In genomic region chr5:174166231-174167079, GRCh38 we compare ENCODE assay signal across 26 cellular contexts.
DNase-seq lines count a peak whose midpoint lies in the region; ATAC-seq, FAIRE-seq and TF ChIP-seq lines count a peak whose summit lies in the region.
"Had no signal": no experiment of that assay in that cellular context is flagged by ENCODE, and none has a peak within 500 bp of the region (broad histone marks: within the 10 kb centered on the region; RNA-seq: fewer than 3 reads in every experiment).

No MANE protein-coding gene starts in this region.

- no peak overlapping the region for H3K4me3 Mint-ChIP-seq in endodermal cell
- H3K4me3 Mint-ChIP-seq: activated CD4-positive, alpha-beta memory T cell treated with anti-CD3 and anti-CD28 coated beads, Interleukin-2, amount 10 ng/mL, durations not matched to agents 7 days and 5 days; activated naive CD4-positive, alpha-beta T cell treated with anti-CD3 and anti-CD28 coated beads, Interleukin-2, amount 10 ng/mL, durations not matched to agents 7 days and 5 days had no signal

- H3K27ac Mint-ChIP-seq in endodermal cell, result peak overlapping the region; percentile 71
- H3K27ac Mint-ChIP-seq: activated CD4-positive, alpha-beta memory T cell treated with anti-CD3 and anti-CD28 coated beads, Interleukin-2, amount 10 ng/mL, durations not matched to agents 7 days and 5 days; activated naive CD4-positive, alpha-beta T cell treated with anti-CD3 and anti-CD28 coated beads, Interleukin-2, amount 10 ng/mL, durations not matched to agents 7 days and 5 days; progenitor cell of endocrine pancreas had no signal

- no peaks in the 10 kb centered on the region for H3K36me3 ChIP-seq in heart left ventricle
- no peaks in the 10 kb centered on the region for H3K36me3 ChIP-seq in HEK293 (ENCODE audit: control insufficient read depth in 2 of 2, insufficient read depth in 1 of 2, low read length in 2 of 2)
- H3K36me3 ChIP-seq in endodermal cell (ENCODE audit: control insufficient read depth, insufficient read depth, low read length), result no peaks in the 10 kb centered on the region
- H3K36me3 ChIP-seq in upper lobe of right lung, result no peaks in the 10 kb centered on the region
- H3K36me3 ChIP-seq: adrenal gland, stomach, thyroid gland, vagina had no signal

- no peak overlapping the region for H3K4me3 ChIP-seq in heart left ventricle
- H3K4me3 ChIP-seq in HEK293 (ENCODE audit: low read depth, low read length), result no peak overlapping the region
- no peak overlapping the region for H3K4me3 ChIP-seq in endodermal cell (ENCODE audit: low read length)
- H3K4me3 ChIP-seq in upper lobe of right lung, result no peak overlapping the region
- H3K4me3 ChIP-seq: adrenal gland, PC-9, stomach, thyroid gland, vagina had no signal

- H3K27me3 ChIP-seq in heart left ventricle (no peaks in the 10 kb centered on the region), endodermal cell (ENCODE audit: control insufficient read depth, insufficient read depth, low read length, poor library complexity, severe bottlenecking) (peaks cover 4% of the 10 kb centered on the region), upper lobe of right lung (no peaks in the 10 kb centered on the region)
- H3K27me3 ChIP-seq: adrenal gland, thyroid gland, vagina had no signal

- POLR2A ChIA-PET in HEK293 (lab: Yijun Ruan, JAX), result no interaction called here

- no peaks in the 10 kb centered on the region for H3K36me3 Mint-ChIP-seq in endodermal cell (ENCODE audit: low read depth)
- H3K36me3 Mint-ChIP-seq: activated naive CD4-positive, alpha-beta T cell treated with anti-CD3 and anti-CD28 coated beads, Interleukin-2, amount 10 ng/mL, durations not matched to agents 7 days and 5 days had no signal

- CTCF ChIA-PET in HEK293 (lab: Yijun Ruan, JAX), result no interaction called here

- peaks cover 21% of the 10 kb centered on the region for H3K4me1 Mint-ChIP-seq in endodermal cell
- H3K4me1 Mint-ChIP-seq: activated CD4-positive, alpha-beta memory T cell treated with anti-CD3 and anti-CD28 coated beads, Interleukin-2, amount 10 ng/mL, durations not matched to agents 7 days and 5 days; activated naive CD4-positive, alpha-beta T cell treated with anti-CD3 and anti-CD28 coated beads, Interleukin-2, amount 10 ng/mL, durations not matched to agents 7 days and 5 days had no signal

- WGBS in heart left ventricle, 4 donors, result 57 to 66% (median 62%) methylated on average over 10 of the region's 10 CpGs
- 68 to 73% methylated on average over 6 to 10 of the region's 10 CpGs for WGBS in endodermal cell (ENCODE audit: insufficient coverage in 1 of 2, insufficient read length in 1 of 2), 2 experiments

- intact Hi-C loops in left ventricle myocardium superior (cut with micrococcal nuclease) (no loop called here), heart left ventricle (cut with DNase I) (no loop called here), upper lobe of right lung (cut with DNase I) (no loop called here)

- DNase-seq in left ventricle myocardium superior, result peak; percentile 35
- no peak for DNase-seq in heart left ventricle
- DNase-seq in endodermal cell, result peak; percentile 76
- DNase-seq in AG20443 (ENCODE audit: low spot score), result no peak
- no peak for DNase-seq in frontal cortex (ENCODE audit: low spot score in 2 of 2)
- DNase-seq in upper lobe of right lung, result no peak
- DNase-seq: activated CD4-positive, alpha-beta memory T cell treated with anti-CD3 and anti-CD28 coated beads, Interleukin-2, amount 10 ng/mL, durations not matched to agents 7 days and 5 days; activated CD8-positive, alpha-beta memory T cell treated with anti-CD3 and anti-CD28 coated beads, Interleukin-2, amount 50 U/mL, for 4 hours; activated naive CD4-positive, alpha-beta T cell treated with anti-CD3 and anti-CD28 coated beads, Interleukin-2, amount 10 ng/mL, durations not matched to agents 7 days and 5 days; DMS53; effector CD8-positive, alpha-beta T cell; GDM1; NCI-H187; NCI-H2171 treated with DMSO at 0.1 percent for 48 hours; NCI-H524; PC-9; SHP77; stimulated activated CD4-positive, alpha-beta T cell treated with anti-CD3 and anti-CD28 coated beads, Interleukin-4, amount 100 ng/mL, for 1 hour; stomach; thyroid gland had no signal

- no peak for TF ChIP-seq CTCF in heart left ventricle (IDR thresholded peaks at IDR 0.05)
- TF ChIP-seq CTCF in HEK293 (tag by site-specific recombination; IDR thresholded peaks at IDR 0.05), result no peak
- no peak for TF ChIP-seq CTCF in endodermal cell (conservative IDR thresholded peaks at IDR 0.05)
- no peak for TF ChIP-seq CTCF in upper lobe of right lung (IDR thresholded peaks at IDR 0.05)

- TF ChIP-seq POLR2A in heart left ventricle (IDR thresholded peaks at IDR 0.05), result no peak

- peaks cover 14% of the 10 kb centered on the region for H3K27me3 Mint-ChIP-seq in endodermal cell (ENCODE audit: insufficient read depth)
- H3K27me3 Mint-ChIP-seq: activated CD4-positive, alpha-beta memory T cell treated with anti-CD3 and anti-CD28 coated beads, Interleukin-2, amount 10 ng/mL, durations not matched to agents 7 days and 5 days; activated naive CD4-positive, alpha-beta T cell treated with anti-CD3 and anti-CD28 coated beads, Interleukin-2, amount 10 ng/mL, durations not matched to agents 7 days and 5 days had no signal

- H3K9me3 ChIP-seq in heart left ventricle, result peaks cover 0 to 18% (median 6%) of the 10 kb centered on the region in 12 donors
- H3K9me3 ChIP-seq in HEK293 (ENCODE audit: control insufficient read depth, insufficient read depth, low read depth, low read length), result no peaks in the 10 kb centered on the region
- peaks cover 4% of the 10 kb centered on the region for H3K9me3 ChIP-seq in endodermal cell (ENCODE audit: control insufficient read depth, low read length)
- no peaks in the 10 kb centered on the region for H3K9me3 ChIP-seq in upper lobe of right lung
- H3K9me3 ChIP-seq: thyroid gland, vagina had no signal

- ATAC-seq in left ventricle myocardium superior, result no peak
- ATAC-seq in heart left ventricle, result no peak
- no peak for ATAC-seq in upper lobe of right lung

- no peaks in the 10 kb centered on the region for H3K9me3 Mint-ChIP-seq in endodermal cell
- H3K9me3 Mint-ChIP-seq: activated CD4-positive, alpha-beta memory T cell treated with anti-CD3 and anti-CD28 coated beads, Interleukin-2, amount 10 ng/mL, durations not matched to agents 7 days and 5 days had no signal

- H3K9ac ChIP-seq in endodermal cell (ENCODE audit: extremely low read depth, low read length, poor library complexity, severe bottlenecking), result no peak overlapping the region

- no peak for FAIRE-seq in frontal cortex (lab: Jason Lieb, UNC)
- FAIRE-seq: colon had no signal

- H3K27ac ChIP-seq in heart left ventricle, result no peak overlapping the region
- no peak overlapping the region for H3K27ac ChIP-seq in HEK293 (ENCODE audit: extremely low read depth, low read depth, low read length)
- H3K27ac ChIP-seq in endodermal cell (ENCODE audit: low read depth, low read length), result peak overlapping the region; percentile 19
- H3K27ac ChIP-seq in upper lobe of right lung, result no peak overlapping the region
- H3K27ac ChIP-seq: adrenal gland, epithelial cell of prostate, PC-9, stomach, thyroid gland, vagina had no signal

- H3K4me1 ChIP-seq in heart left ventricle (peaks cover 0 to 3% (median 0%) of the 10 kb centered on the region in 12 donors), HEK293 (ENCODE audit: control insufficient read depth, insufficient read depth, low read length) (no peaks in the 10 kb centered on the region; the same call in 1 of the 2 replicates), endodermal cell (ENCODE audit: control insufficient read depth, insufficient read depth, low read length) (no peaks in the 10 kb centered on the region), upper lobe of right lung (no peaks in the 10 kb centered on the region)
- H3K4me1 ChIP-seq: adrenal gland, stomach, thyroid gland, vagina had no signal

TF ChIP-seq in HEK293, 187 proteins besides CTCF, POLR2A, EP300 and RAD21:
- TF ChIP-seq ZIC2 (tag by site-specific recombination; IDR thresholded peaks at IDR 0.05) (peak; percentile 69), ZNF423 (tag by site-specific recombination; IDR thresholded peaks at IDR 0.05) (0 out of 2 replicates have a peak, but pooled peaks have one; percentile 14), GLIS1 (tag by site-specific recombination; IDR thresholded peaks at IDR 0.05) (peak; percentile 61), HOXC10 (CRISPR knock-in tag; IDR thresholded peaks at IDR 0.05) (no peak)

Comparison
In these comparisons a context has a peak if more than half of its experiments do, and no peak if none do; other contexts are left out.
1. DNase-seq: peak in left ventricle myocardium superior (single experiment) and endodermal cell (single experiment); none in heart left ventricle (0 of 5), AG20443 (single experiment), frontal cortex (0 of 2) and upper lobe of right lung (single experiment).